In genomic region chr17:32489320-32490100, GRCh38 we compare ENCODE assay signal across 1 cellular context.
TF ChIP-seq lines count a peak whose summit lies in the region.

No MANE protein-coding gene starts in this region.

TF ChIP-seq in GM12878, 131 proteins besides CTCF, POLR2A, EP300 and RAD21 (continued from another document):
- TF ChIP-seq ATF2 (IDR thresholded peaks at IDR 0.05; ENCODE audit: low read length) (no peak), TCF7 (IDR thresholded peaks at IDR 0.05; ENCODE audit: borderline replicate concordance) (no peak), MEF2B (IDR thresholded peaks at IDR 0.05; ENCODE audit: partially characterized antibody, poor library complexity, severe bottlenecking) (no peak), HDAC2 (IDR thresholded peaks at IDR 0.05) (no peak), ZBTB11 (CRISPR knock-in tag; IDR thresholded peaks at IDR 0.05) (no peak), NFIC (IDR thresholded peaks at IDR 0.05; ENCODE audit: low read depth, low read length) (peak; percentile 10; the same call in 1 of the 2 replicates), RFX5 (IDR thresholded peaks at IDR 0.05; ENCODE audit: low read depth, low read length) (no peak), EGR1 (IDR thresholded peaks at IDR 0.05; ENCODE audit: borderline replicate concordance in 1 of 2, low read depth in 2 of 2, low read length in 2 of 2) (no peak), ZNF592 (IDR thresholded peaks at IDR 0.05) (no peak), ZNF384 (IDR thresholded peaks at IDR 0.05; ENCODE audit: borderline replicate concordance, low read depth, low read length) (no peak), HDAC6 (IDR thresholded peaks at IDR 0.05; ENCODE audit: unreplicated experiment) (no peak), IRF4 (IDR thresholded peaks at IDR 0.05; ENCODE audit: low read depth, low read length) (no peak), ATF3 (IDR thresholded peaks at IDR 0.05; ENCODE audit: borderline replicate concordance, extremely low read depth, low read depth, low read length) (no peak), ELK1 (IDR thresholded peaks at IDR 0.05; ENCODE audit: low read depth, low read length) (no peak), USF2 (IDR thresholded peaks at IDR 0.05; ENCODE audit: borderline replicate concordance, low read depth, low read length) (no peak; the same call in 1 of the 2 replicates), CEBPB (IDR thresholded peaks at IDR 0.05; ENCODE audit: borderline replicate concordance in 1 of 2, low read depth in 2 of 2, low read length in 2 of 2) (no peak), MEF2A (IDR thresholded peaks at IDR 0.05; ENCODE audit: insufficient read depth, low read depth, low read length) (0 out of 2 replicates have a peak, but pooled peaks have one; percentile 5), SUZ12 (IDR thresholded peaks at IDR 0.05; ENCODE audit: unreplicated experiment) (no peak), RUNX3 (IDR thresholded peaks at IDR 0.05; ENCODE audit: low read length) (no peak), NR2C1 (IDR thresholded peaks at IDR 0.05) (no peak), SIN3A (IDR thresholded peaks at IDR 0.05; ENCODE audit: low read depth, low read length) (no peak), EZH2 (IDR thresholded peaks at IDR 0.05; ENCODE audit: borderline replicate concordance, control insufficient read depth, low read depth, low read length) (no peak), GABPA (IDR thresholded peaks at IDR 0.05; ENCODE audit: low read depth) (no peak)
